In the genomic region with DNA sequence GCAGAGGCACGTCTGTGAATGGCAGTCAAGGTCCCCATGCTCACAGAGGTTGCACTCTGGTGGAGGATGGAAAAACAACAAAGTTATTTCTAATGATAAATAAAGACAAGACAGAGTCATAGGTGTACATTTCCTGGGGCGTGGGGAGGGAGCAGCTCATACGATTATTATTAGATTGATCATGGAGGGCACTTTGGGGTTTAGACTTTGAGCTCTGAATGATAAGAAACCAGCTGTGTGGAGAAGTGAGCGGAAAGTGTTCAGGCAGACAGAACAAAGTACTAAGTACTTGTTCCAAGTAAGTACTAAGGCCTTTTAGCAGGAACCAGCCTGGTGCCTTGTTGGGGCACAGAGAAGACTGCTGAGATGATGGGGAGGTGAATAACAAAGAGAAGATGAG, we compare ENCODE assay signal across 19 cellular contexts.
"Had no signal": no experiment of that assay in that cellular context is flagged by ENCODE, and none has a peak within 500 bp of the region (broad histone marks: within the 10 kb centered on the region; RNA-seq: fewer than 3 reads in every experiment).

No MANE protein-coding gene starts in this region.

- FAIRE-seq: HTR-8/SVneo had no signal

- H3K27ac ChIP-seq: HL-60, RWPE1 had no signal

- H3K4me2 ChIP-seq: SK-N-SH had no signal

- DNase-seq: KBM-7, MV-4-11, NCI-H1048, NCI-H1105, NCI-H1417, NCI-H146, NCI-H1694 treated with DMSO at 0.1 percent for 48 hours, NCI-H1930, NCI-H2081, NCI-H2107, NCI-H2227 treated with DMSO at 0.1 percent for 48 hours, NCI-H526 treated with DMSO at 0.1 percent for 48 hours, NCI-H748 treated with DMSO at 0.1 percent for 48 hours, SHP77, SK-N-SH had no signal

- ATAC-seq: Panc1 had no signal

- H3K9ac ChIP-seq: SK-N-SH had no signal

- H3K9me3 ChIP-seq: SK-N-SH had no signal
